In genomic region chr13:32881074-32881791, GRCh38 we compare ENCODE assay signal across 11 cellular contexts.
A peak's percentile ranks its signal among the peaks of the same experiment; 100 is the strongest.
DNase-seq lines count a peak whose midpoint lies in the region; FAIRE-seq and TF ChIP-seq lines count a peak whose summit lies in the region.
"Had no signal": no experiment of that assay in that cellular context is flagged by ENCODE, and none has a peak within 500 bp of the region (broad histone marks: within the 10 kb centered on the region; RNA-seq: fewer than 3 reads in every experiment).

No MANE protein-coding gene starts in this region.

- H3K4me3 Mint-ChIP-seq in nephron (peak overlapping the region in 2 of 3 experiments; percentile 3 to 5), H9 (no peak overlapping the region), immature natural killer cell (no peak overlapping the region)
- H3K4me3 Mint-ChIP-seq: activated naive CD8-positive, alpha-beta T cell; naive B cell had no signal

- no peak overlapping the region for H4K91ac ChIP-seq in H9 (ENCODE audit: insufficient read length, low read depth, low read length)

- H3K4me1 ChIP-seq in H9 (ENCODE audit: insufficient read depth, low read length): no peaks in the 10 kb centered on the region

- WGBS in H9 (ENCODE audit: extremely low coverage, insufficient read length, low lambda C conversion rate): no CpG with 5 or more reads among the region's 3 CpGs

- H3K9me3 Mint-ChIP-seq in nephron: no peaks in the 10 kb centered on the region
- H3K9me3 Mint-ChIP-seq in H9: no peaks in the 10 kb centered on the region
- H3K9me3 Mint-ChIP-seq in immature natural killer cell: no peaks in the 10 kb centered on the region

- no peaks in the 10 kb centered on the region for H3K79me2 ChIP-seq in H9 (ENCODE audit: insufficient read depth, low read length)

- H2AK5ac ChIP-seq in H9 (ENCODE audit: insufficient read length, low read length): no peak overlapping the region

- no peak overlapping the region for H2BK120ac ChIP-seq in H9 (ENCODE audit: low read depth, low read length, poor library complexity, severe bottlenecking)

- H3K9me3 ChIP-seq in MG63 (no peaks in the 10 kb centered on the region), H9 (ENCODE audit: control insufficient read depth, low read depth, low read length) (no peaks in the 10 kb centered on the region)

- no peaks in the 10 kb centered on the region for H3K79me1 ChIP-seq in H9 (ENCODE audit: insufficient read depth, low read depth, low read length, poor library complexity, severe bottlenecking)

- peak overlapping the region; percentile 71 to 88 (median 85) for H3K27ac Mint-ChIP-seq in nephron
- H3K27ac Mint-ChIP-seq in H9: no peak overlapping the region
- no peak overlapping the region for H3K27ac Mint-ChIP-seq in immature natural killer cell
- H3K27ac Mint-ChIP-seq: activated naive CD8-positive, alpha-beta T cell; naive B cell had no signal

- H3T11ph ChIP-seq in H9 (ENCODE audit: low read length): no peak overlapping the region

- H3K4ac ChIP-seq in H9 (ENCODE audit: low read depth, low read length): no peak overlapping the region

- no peak overlapping the region for H3K23ac ChIP-seq in H9 (ENCODE audit: insufficient read length, low read depth, low read length)

- no peak overlapping the region for H3K27ac ChIP-seq in H9 (ENCODE audit: insufficient read length, low read depth, low read length)

- DNase-seq in BJ (ENCODE audit: low read depth): peak; percentile 43
- peak; percentile 44 for DNase-seq in MG63
- DNase-seq in bronchial epithelial cell (ENCODE audit: low read depth): peak; percentile 51
- no peak for DNase-seq in activated effector memory CD4-positive, alpha-beta T cell treated with Interleukin-2 at 50 U/mL for 16 hours
- DNase-seq in COLO668 (lab: John Stamatoyannopoulos, UW; ENCODE audit: unreplicated experiment): no peak
- DNase-seq in H9: no peak
- no peak for DNase-seq in immature natural killer cell
- DNase-seq: naive B cell; stimulated activated CD4-positive, alpha-beta T cell treated with anti-CD3 and anti-CD28 coated beads, Interleukin-2, amount 100 ng/mL, for 48 hours had no signal

- H3K4me1 Mint-ChIP-seq in nephron (peaks cover 42% of the 10 kb centered on the region), H9 (peaks cover 5 to 7% of the 10 kb centered on the region in 2 experiments; a peak in 3 of 4 replicates), immature natural killer cell (no peaks in the 10 kb centered on the region)
- H3K4me1 Mint-ChIP-seq: naive B cell had no signal

- H3K14ac ChIP-seq in H9 (ENCODE audit: insufficient read depth, low read length): no peak overlapping the region

- no peak overlapping the region for H3K9ac ChIP-seq in H9 (ENCODE audit: extremely low read depth, insufficient read length, low read length)

- no peaks in the 10 kb centered on the region for H3K23me2 ChIP-seq in H9 (ENCODE audit: insufficient read length, low read depth, low read length, poor library complexity, severe bottlenecking)

- no peaks in the 10 kb centered on the region for H4K20me1 ChIP-seq in H9 (ENCODE audit: control insufficient read depth, insufficient read depth, insufficient read length)

- H2BK5ac ChIP-seq in H9 (ENCODE audit: insufficient read length, low read length): no peak overlapping the region

- H3K36me3 ChIP-seq in BJ (ENCODE audit: control insufficient read depth, insufficient read depth, low read length) (no peaks in the 10 kb centered on the region), MG63 (no peaks in the 10 kb centered on the region), bronchial epithelial cell (ENCODE audit: control insufficient read depth, insufficient read depth, low read length) (no peaks in the 10 kb centered on the region)

- no peak overlapping the region for H4K8ac ChIP-seq in H9 (replicated peaks; ENCODE audit: insufficient read length, low read depth, low read length)

- CTCF ChIA-PET in BJ (lab: Yijun Ruan, JAX): no interaction called here

- H3K4me3 ChIP-seq in BJ (ENCODE audit: low read depth, low read length) (no peak overlapping the region), MG63 (no peak overlapping the region), bronchial epithelial cell (ENCODE audit: low read depth, low read length) (no peak overlapping the region)

- no peak overlapping the region for H2BK12ac ChIP-seq in H9 (ENCODE audit: insufficient read length, low read depth, low read length)

- FAIRE-seq in bronchial epithelial cell (lab: Jason Lieb, UNC): no peak

- H3K27me3 ChIP-seq in BJ (ENCODE audit: control insufficient read depth, insufficient read depth, low read length) (no peaks in the 10 kb centered on the region), MG63 (no peaks in the 10 kb centered on the region), bronchial epithelial cell (ENCODE audit: control insufficient read depth, insufficient read depth, low read length) (no peaks in the 10 kb centered on the region), H9 (ENCODE audit: insufficient read depth, low read length) (no peaks in the 10 kb centered on the region)

- POLR2A ChIA-PET in BJ (lab: Charles Lee): no interaction called here

- TF ChIP-seq CTCF in BJ (IDR thresholded peaks at IDR 0.05; ENCODE audit: insufficient read depth, low read depth, low read length): no peak
- TF ChIP-seq CTCF in bronchial epithelial cell (IDR thresholded peaks at IDR 0.05; ENCODE audit: insufficient read depth, low read length, severe bottlenecking): no peak
- TF ChIP-seq CTCF in nephron (IDR thresholded peaks at IDR 0.05; ENCODE audit: unreplicated experiment in 3 of 3): no peak
- no peak for TF ChIP-seq CTCF in H9 (conservative IDR thresholded peaks at IDR 0.05)

- no peak overlapping the region for H2BK15ac ChIP-seq in H9 (ENCODE audit: low read depth, low read length)

- H3K18ac ChIP-seq in H9 (ENCODE audit: insufficient read length, low read depth, low read length): no peak overlapping the region

- H3K56ac ChIP-seq in H9 (ENCODE audit: insufficient read length, low read depth, low read length): no peak overlapping the region

- H2BK20ac ChIP-seq in H9 (ENCODE audit: low read depth, low read length, poor library complexity, severe bottlenecking): no peak overlapping the region

- H3K36me3 Mint-ChIP-seq in nephron (ENCODE audit: low read depth) (no peaks in the 10 kb centered on the region), H9 (ENCODE audit: insufficient read depth in 1 of 3, low read depth in 3 of 3) (no peaks in the 10 kb centered on the region), immature natural killer cell (no peaks in the 10 kb centered on the region)
- H3K36me3 Mint-ChIP-seq: activated naive CD8-positive, alpha-beta T cell; naive B cell had no signal

- no peak overlapping the region for H3K4me2 ChIP-seq in H9 (ENCODE audit: insufficient read depth, insufficient read length, low read length)

- no peak overlapping the region for H2AFZ ChIP-seq in H9 (ENCODE audit: low read length)

- peaks cover 3% of the 10 kb centered on the region for H3K27me3 Mint-ChIP-seq in nephron (ENCODE audit: low read depth)
- peaks cover 2% of the 10 kb centered on the region; the same call in 1 of the 2 replicates for H3K27me3 Mint-ChIP-seq in H9 (ENCODE audit: low read depth)
- H3K27me3 Mint-ChIP-seq in immature natural killer cell (ENCODE audit: low read depth in 3 of 3): peaks cover 0 to 6% (median 2%) of the 10 kb centered on the region in 3 donors
- H3K27me3 Mint-ChIP-seq: activated naive CD8-positive, alpha-beta T cell had no signal

- no peak overlapping the region for H4K5ac ChIP-seq in H9 (ENCODE audit: insufficient read length, low read depth, low read length)

Comparison
In these comparisons a context has a peak if more than half of its experiments do, and no peak if none do; other contexts are left out.
1. DNase-seq: peak in BJ (single experiment), MG63 (single experiment) and bronchial epithelial cell (single experiment); none in activated effector memory CD4-positive, alpha-beta T cell treated with Interleukin-2 at 50 U/mL for 16 hours (single experiment), COLO668 (single experiment), H9 (single experiment) and immature natural killer cell (0 of 3).
2. H3K27ac Mint-ChIP-seq: peak in nephron (3 of 3); none in H9 (0 of 3) and immature natural killer cell (0 of 6).
3. H3K4me3 Mint-ChIP-seq: peak in nephron (2 of 3); none in H9 (0 of 2) and immature natural killer cell (0 of 5).